ENCODE assay signal across 2 cellular contexts in the genomic region with DNA sequence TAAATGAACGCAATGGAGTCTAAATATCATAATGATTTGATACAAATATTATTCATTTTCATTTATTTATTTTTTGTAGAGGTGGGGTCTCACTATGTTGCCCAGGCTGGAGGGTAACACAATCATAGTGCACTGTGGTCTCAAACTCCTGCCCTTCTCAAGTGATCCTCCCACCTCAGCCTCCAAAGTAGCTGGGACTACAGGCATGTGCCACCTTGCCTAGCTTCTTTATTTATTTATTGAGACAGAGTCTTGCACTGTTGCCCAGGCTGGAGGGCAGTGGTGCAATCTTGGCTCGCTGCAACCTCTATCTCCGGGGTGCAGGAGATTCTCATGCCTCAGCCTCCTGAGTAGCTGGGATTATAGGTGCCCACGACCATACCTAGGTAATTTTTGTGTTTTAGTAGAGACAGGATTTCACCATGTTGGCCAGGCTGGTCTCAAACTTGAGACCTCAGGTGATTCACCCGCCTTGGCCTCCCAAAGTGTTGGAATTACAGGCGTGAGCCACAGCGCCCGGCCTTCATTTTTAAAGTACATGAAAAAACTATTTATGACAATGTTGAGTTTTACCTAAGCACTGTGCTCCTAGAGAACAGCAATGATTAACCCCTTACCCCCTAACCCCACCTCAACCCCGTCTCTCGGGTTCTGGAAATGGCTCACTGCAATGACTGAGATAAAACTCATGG.
TF ChIP-seq lines count a peak whose summit lies in the region.

No MANE protein-coding gene starts in this region.

TF ChIP-seq in HEK293, 187 proteins besides CTCF, POLR2A, EP300 and RAD21:
- TF ChIP-seq ZNF514 (tag by site-specific recombination; IDR thresholded peaks at IDR 0.05) (no peak), ZNF121 (tag by site-specific recombination; IDR thresholded peaks at IDR 0.05) (peak; percentile 98)

TF ChIP-seq in H1, 55 proteins besides CTCF, POLR2A, EP300 and RAD21:
- peak; percentile 48; the same call in 1 of the 2 replicates for TF ChIP-seq KDM1A (IDR thresholded peaks at IDR 0.05; ENCODE audit: borderline replicate concordance, low read length)
- TF ChIP-seq FOSL1 (IDR thresholded peaks at IDR 0.05; ENCODE audit: insufficient read depth, low read depth, low read length), result no peak
